16 cellular contexts compared by ENCODE assay signal in the genomic region with DNA sequence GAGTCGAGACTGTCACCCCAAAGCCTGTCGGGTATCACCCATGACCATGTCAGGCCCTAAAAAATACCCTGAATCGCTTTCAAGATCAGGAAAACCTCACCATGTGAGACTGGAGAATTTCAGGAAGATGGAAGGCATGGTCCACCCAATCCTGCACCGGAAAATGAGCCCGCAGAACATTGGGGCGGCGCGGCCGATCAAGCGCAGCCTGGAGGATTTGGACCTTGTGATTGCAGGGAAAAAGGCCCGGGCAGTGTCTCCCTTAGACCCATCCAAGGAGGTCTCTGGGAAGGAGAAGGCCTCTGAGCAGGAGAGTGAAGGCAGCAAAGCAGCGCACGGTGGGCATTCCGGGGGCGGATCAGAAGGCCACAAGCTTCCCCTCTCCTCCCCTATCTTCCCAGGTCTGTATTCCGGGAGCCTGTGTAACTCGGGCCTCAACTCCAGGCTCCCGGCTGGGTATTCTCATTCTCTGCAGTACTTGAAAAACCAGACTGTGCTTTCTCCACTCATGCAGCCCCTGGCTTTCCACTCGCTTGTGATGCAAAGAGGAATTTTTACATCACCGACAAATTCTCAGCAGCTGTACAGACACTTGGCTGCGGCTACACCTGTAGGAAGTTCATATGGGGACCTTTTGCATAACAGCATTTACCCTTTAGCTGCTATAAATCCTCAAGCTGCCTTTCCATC.
DNase-seq lines count a peak whose midpoint lies in the region; ATAC-seq and TF ChIP-seq lines count a peak whose summit lies in the region.
"Had no signal": no experiment of that assay in that cellular context is flagged by ENCODE, and none has a peak within 500 bp of the region (broad histone marks: within the 10 kb centered on the region; RNA-seq: fewer than 3 reads in every experiment).

No MANE protein-coding gene starts in this region.

- H3K9me3 ChIP-seq in adipocyte (ENCODE audit: control insufficient read depth, low read length) (no peaks in the 10 kb centered on the region), osteoblast (ENCODE audit: low read depth, low read length) (no peaks in the 10 kb centered on the region), upper lobe of left lung (no peaks in the 10 kb centered on the region)
- no peaks in the 10 kb centered on the region for H3K9me3 ChIP-seq in CD8-positive, alpha-beta T cell (ENCODE audit: low read length)
- H3K9me3 ChIP-seq: esophagus squamous epithelium, testis had no signal

- no peaks in the 10 kb centered on the region for H3K27me3 ChIP-seq in adipocyte (replicated peaks; ENCODE audit: control insufficient read depth, insufficient read depth, low read length)
- no peaks in the 10 kb centered on the region for H3K27me3 ChIP-seq in osteoblast (ENCODE audit: insufficient read depth, low read length)
- H3K27me3 ChIP-seq in upper lobe of left lung: no peaks in the 10 kb centered on the region
- no peaks in the 10 kb centered on the region for H3K27me3 ChIP-seq in CD8-positive, alpha-beta T cell (ENCODE audit: insufficient read depth, low read length)
- H3K27me3 ChIP-seq: esophagus squamous epithelium, testis had no signal

- peaks cover 43 to 70% of the 10 kb centered on the region in 2 donors for H3K36me3 Mint-ChIP-seq in activated T-cell treated with anti-CD3 and anti-CD28 coated beads, Interleukin-2, amount 50 U/mL, for 72 hours (ENCODE audit: insufficient read depth in 2 of 2)
- H3K36me3 Mint-ChIP-seq in CD8-positive, alpha-beta T cell: peaks cover 74% of the 10 kb centered on the region

- peaks cover 51% of the 10 kb centered on the region for H3K4me1 Mint-ChIP-seq in activated T-cell treated with anti-CD3 and anti-CD28 coated beads, Interleukin-2, amount 50 U/mL, for 72 hours (ENCODE audit: low read depth)
- H3K4me1 Mint-ChIP-seq in CD8-positive, alpha-beta T cell (ENCODE audit: low read depth): peaks cover 12% of the 10 kb centered on the region

- H3K9me3 Mint-ChIP-seq in activated T-cell treated with anti-CD3 and anti-CD28 coated beads, Interleukin-2, amount 50 U/mL, for 72 hours: peaks cover 0 to 1% of the 10 kb centered on the region in 2 donors
- H3K9me3 Mint-ChIP-seq in CD8-positive, alpha-beta T cell: no peaks in the 10 kb centered on the region

- H3K4me2 ChIP-seq in osteoblast (ENCODE audit: insufficient read depth, low read length): no peak overlapping the region

- TF ChIP-seq CTCF in osteoblast (IDR thresholded peaks at IDR 0.05; ENCODE audit: extremely low read depth, low read depth, low read length) (no peak), upper lobe of left lung (IDR thresholded peaks at IDR 0.05) (no peak)
- no peak for TF ChIP-seq CTCF in CD8-positive, alpha-beta T cell (IDR thresholded peaks at IDR 0.05)

- no peak for TF ChIP-seq POLR2A in upper lobe of left lung (IDR thresholded peaks at IDR 0.05)

- intact Hi-C loops in CD8-positive, alpha-beta T cell (cut with DNase I, micrococcal nuclease): no loop called here

- peak in 1 of 2 donors; percentile 17 for ATAC-seq in activated T-cell treated with anti-CD3 and anti-CD28 coated beads, Interleukin-2, amount 50 U/mL, for 72 hours (replicated peaks in 1 of 2)
- no peak for ATAC-seq in upper lobe of left lung (ENCODE audit: low FRiP score in 2 of 2)
- no peak for ATAC-seq in GM18868 (IDR thresholded peaks at IDR 0.05; ENCODE audit: unreplicated experiment)
- no peak for ATAC-seq in HG03095 (IDR thresholded peaks at IDR 0.05; ENCODE audit: unreplicated experiment)
- ATAC-seq in CD8-positive, alpha-beta T cell: no peak
- ATAC-seq: HCT116 had no signal

- H3K27ac Mint-ChIP-seq in activated T-cell treated with anti-CD3 and anti-CD28 coated beads, Interleukin-2, amount 50 U/mL, for 72 hours: peak overlapping the region; percentile 25
- H3K27ac Mint-ChIP-seq in CD8-positive, alpha-beta T cell: no peak overlapping the region

- H3K27ac ChIP-seq in osteoblast (ENCODE audit: low read depth, low read length): peak overlapping the region; percentile 31
- H3K27ac ChIP-seq in upper lobe of left lung: peak overlapping the region in 3 of 4 donors; percentile 21 to 75 (median 70)
- H3K27ac ChIP-seq in CD8-positive, alpha-beta T cell (ENCODE audit: low read depth, low read length): no peak overlapping the region
- H3K27ac ChIP-seq: testis, VCaP had no signal

- no peak for DNase-seq in activated T-cell treated with anti-CD3 and anti-CD28 coated beads, Interleukin-2, amount 50 U/mL, for 72 hours
- no peak for DNase-seq in activated T-cell treated with anti-CD3 and anti-CD28 coated beads, Interleukin-2, amount 50 U/mL, for 48 hours
- DNase-seq in adipocyte (ENCODE audit: low read depth) (no peak), osteoblast (ENCODE audit: insufficient read length, low spot score, missing footprints) (no peak), upper lobe of left lung (peak in 1 of 2 donors; percentile 55)
- DNase-seq in CD8-positive, alpha-beta T cell: no peak
- DNase-seq: esophagus squamous epithelium; MM.1S; NCI-H187 treated with DMSO at 0.1 percent for 48 hours; OCI-M1; stimulated activated CD4-positive, alpha-beta T cell treated with anti-CD3 and anti-CD28 coated beads, Interleukin-1b, Interleukin-23, amount 100 ng/mL, for 48 hours; testis had no signal

- CTCF ChIA-PET in CD8-positive, alpha-beta T cell (lab: Charles Lee): interaction anchor here (0.9 to 2.3 kb wide), 2 partner anchors 55 to 153 kb away, joined by 3 to 5 read pairs; no protein-coding TSS in a partner anchor

- WGBS in upper lobe of left lung, 2 donors: 93 to 95% methylated on average over 21 of the region's 21 CpGs

- no peaks in the 10 kb centered on the region for H4K20me1 ChIP-seq in osteoblast (ENCODE audit: insufficient read depth, low read length)

- H3K36me3 ChIP-seq in adipocyte (ENCODE audit: control insufficient read depth, insufficient read depth, low read length, severe bottlenecking) (peaks cover 69% of the 10 kb centered on the region), osteoblast (ENCODE audit: insufficient read depth, low read length) (peaks cover 65% of the 10 kb centered on the region), upper lobe of left lung (peaks cover 14 to 46% (median 28%) of the 10 kb centered on the region in 4 donors)
- peaks cover 20% of the 10 kb centered on the region for H3K36me3 ChIP-seq in CD8-positive, alpha-beta T cell (ENCODE audit: insufficient read depth, low read length)

- H3K4me1 ChIP-seq in adipocyte (ENCODE audit: control insufficient read depth, insufficient read depth, low read length) (peaks cover 82% of the 10 kb centered on the region), osteoblast (ENCODE audit: insufficient read depth, low read length) (peaks cover 54% of the 10 kb centered on the region), upper lobe of left lung (peaks cover 22 to 38% (median 31%) of the 10 kb centered on the region in 4 donors)
- no peaks in the 10 kb centered on the region for H3K4me1 ChIP-seq in CD8-positive, alpha-beta T cell (ENCODE audit: insufficient read depth, low read length)

- POLR2A ChIA-PET in CD8-positive, alpha-beta T cell (lab: Charles Lee): no interaction called here

- H3K79me2 ChIP-seq in osteoblast (ENCODE audit: insufficient read depth, low read length): peaks cover 44% of the 10 kb centered on the region

- H2AFZ ChIP-seq in osteoblast (ENCODE audit: low read length): no peak overlapping the region

- H3K27me3 Mint-ChIP-seq in activated T-cell treated with anti-CD3 and anti-CD28 coated beads, Interleukin-2, amount 50 U/mL, for 72 hours (ENCODE audit: low read depth): no peaks in the 10 kb centered on the region
- H3K27me3 Mint-ChIP-seq in CD8-positive, alpha-beta T cell (ENCODE audit: low read depth): no peaks in the 10 kb centered on the region

- H3K9ac ChIP-seq in adipocyte (ENCODE audit: low read length): peak overlapping the region; percentile 76

- no peak overlapping the region for H3K4me3 Mint-ChIP-seq in activated T-cell treated with anti-CD3 and anti-CD28 coated beads, Interleukin-2, amount 50 U/mL, for 72 hours
- no peak overlapping the region for H3K4me3 Mint-ChIP-seq in CD8-positive, alpha-beta T cell

- H3K4me3 ChIP-seq in adipocyte (ENCODE audit: low read length) (no peak overlapping the region), osteoblast (ENCODE audit: insufficient read depth, low read length) (no peak overlapping the region), upper lobe of left lung (no peak overlapping the region)
- no peak overlapping the region for H3K4me3 ChIP-seq in CD8-positive, alpha-beta T cell (ENCODE audit: low read depth, low read length)
- H3K4me3 ChIP-seq: esophagus squamous epithelium, testis had no signal

- no peak for TF ChIP-seq EP300 in upper lobe of left lung (IDR thresholded peaks at IDR 0.05)
